In the genomic region with DNA sequence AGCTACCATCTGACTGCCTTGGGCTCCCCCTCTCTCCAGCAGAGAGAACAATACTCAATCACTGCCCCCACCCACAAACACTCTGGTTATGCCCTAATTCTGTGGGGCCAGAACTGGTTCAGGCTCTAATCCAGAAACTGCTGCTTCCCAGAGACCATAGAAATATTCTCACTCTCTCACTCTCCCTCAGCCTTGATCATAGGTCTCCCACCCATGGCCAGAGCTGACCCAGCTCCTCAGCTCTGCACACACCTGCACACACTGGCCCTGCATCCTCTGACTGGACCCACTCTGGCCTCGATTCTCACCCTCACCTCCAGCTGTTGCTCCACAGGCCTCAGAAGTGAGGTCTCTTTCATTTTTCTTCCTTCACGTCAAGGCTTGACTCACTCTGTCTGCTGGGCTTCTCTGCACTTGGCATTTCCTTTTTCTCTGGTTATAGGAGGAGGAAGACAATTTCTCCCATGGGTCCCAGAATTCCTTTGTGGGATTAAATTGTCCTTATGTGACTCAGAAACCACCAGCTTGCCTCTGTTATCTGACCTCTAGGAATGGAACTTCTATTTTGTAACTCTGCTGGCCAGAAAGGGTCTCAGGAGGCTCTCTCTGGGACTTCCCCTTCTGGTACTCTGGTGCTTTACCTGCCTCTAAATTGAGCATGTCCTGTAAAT, we compare ENCODE assay signal across 1 cellular context.
TF ChIP-seq lines count a peak whose summit lies in the region.

No MANE protein-coding gene starts in this region.

TF ChIP-seq in H1, 55 proteins besides CTCF, POLR2A, EP300 and RAD21:
- TF ChIP-seq CHD2 (IDR thresholded peaks at IDR 0.05; ENCODE audit: low read length), result no peak
- no peak for TF ChIP-seq PHF8 (conservative IDR thresholded peaks at IDR 0.05; ENCODE audit: low read depth, low read length)
- TF ChIP-seq TAF1 (IDR thresholded peaks at IDR 0.05; ENCODE audit: low read depth, low read length), result no peak
- TF ChIP-seq RXRA (IDR thresholded peaks at IDR 0.05; ENCODE audit: insufficient read depth, low read depth, low read length), result no peak
- TF ChIP-seq SIN3A (conservative IDR thresholded peaks at IDR 0.05 in 1 of 2, IDR thresholded peaks at IDR 0.05 in 1 of 2; ENCODE audit: low read depth in 1 of 2, low read length in 2 of 2), result no peak
- TF ChIP-seq RBBP5 (IDR thresholded peaks at IDR 0.05; ENCODE audit: borderline replicate concordance, low read depth, low read length), result no peak
- TF ChIP-seq SRF (IDR thresholded peaks at IDR 0.05; ENCODE audit: low read depth, low read length), result no peak
- TF ChIP-seq TAF7 (optimal IDR thresholded peaks at IDR 0.05; ENCODE audit: borderline replicate concordance, low read depth, low read length), result no peak
- TF ChIP-seq SUZ12 (IDR thresholded peaks at IDR 0.05; ENCODE audit: low read length), result no peak
